Comparison of ENCODE assay signal across 6 cellular contexts in the genomic region with DNA sequence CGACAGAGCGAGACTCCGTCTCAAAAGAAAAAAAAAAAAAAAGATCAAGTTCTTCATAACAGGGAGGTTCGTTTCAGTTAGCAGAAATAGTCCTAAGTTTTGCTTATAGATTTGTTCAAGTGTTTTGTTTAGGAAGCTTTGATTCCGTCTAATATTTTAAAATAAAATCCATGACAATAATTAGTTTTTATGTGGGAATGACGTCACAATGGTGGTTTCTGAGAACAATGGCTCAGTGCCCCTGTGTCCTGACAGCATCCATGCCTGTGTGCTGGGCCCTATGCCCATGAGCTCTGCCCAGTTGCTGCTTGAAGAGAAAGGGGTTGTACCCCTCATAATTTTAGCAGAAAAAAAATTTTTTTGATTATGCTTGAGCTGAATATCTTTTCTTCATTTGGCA.
"Had no signal": no experiment of that assay in that cellular context is flagged by ENCODE, and none has a peak within 500 bp of the region (broad histone marks: within the 10 kb centered on the region; RNA-seq: fewer than 3 reads in every experiment).

No MANE protein-coding gene starts in this region.

- FAIRE-seq: H1, HTR-8/SVneo had no signal

- H3K4me2 ChIP-seq: GM23338 had no signal

- H2AFZ ChIP-seq: GM23338 had no signal

- DNase-seq: H9, HCEC 1CT, KG1 had no signal

- ATAC-seq: GM23338 had no signal

- H3K4me3 ChIP-seq: GM23338 had no signal
